Comparison of ENCODE assay signal across 8 cellular contexts in the genomic region with DNA sequence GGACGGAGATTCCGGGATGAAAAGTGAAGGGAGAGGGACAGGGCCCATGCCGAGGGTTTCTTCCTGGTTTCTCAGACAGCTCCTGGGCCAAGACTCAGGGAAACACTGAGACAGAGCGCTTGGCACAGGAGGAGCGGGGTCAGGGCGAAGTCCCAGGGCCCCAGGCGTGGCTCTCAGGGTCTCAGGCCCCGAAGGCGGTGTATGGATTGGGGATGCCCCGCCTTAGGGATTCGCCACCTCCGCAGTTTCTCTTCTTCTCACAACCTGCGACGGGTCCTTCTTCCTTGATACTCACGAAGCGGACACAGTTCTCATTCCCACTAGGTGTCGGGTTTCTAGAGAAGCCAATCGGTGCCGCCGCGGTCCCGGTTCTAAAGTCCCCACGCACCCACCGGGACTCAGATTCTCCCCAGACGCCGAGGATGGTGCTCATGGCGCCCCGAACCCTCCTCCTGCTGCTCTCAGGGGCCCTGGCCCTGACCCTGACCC.
DNase-seq lines count a peak whose midpoint lies in the region; ATAC-seq, FAIRE-seq and TF ChIP-seq lines count a peak whose summit lies in the region.
"Had no signal": no experiment of that assay in that cellular context is flagged by ENCODE, and none has a peak within 500 bp of the region (broad histone marks: within the 10 kb centered on the region; RNA-seq: fewer than 3 reads in every experiment).

No MANE protein-coding gene starts in this region.

- no peak overlapping the region for H2AFZ ChIP-seq in SU-DHL-6 (ENCODE audit: low read depth, low read length, severe bottlenecking)

- H3K79me2 ChIP-seq in SU-DHL-6 (ENCODE audit: insufficient read depth, low read length): no peaks in the 10 kb centered on the region

- no peaks in the 10 kb centered on the region for H3K9me3 Mint-ChIP-seq in stimulated activated effector memory CD8-positive, alpha-beta T cell treated with anti-CD3 and anti-CD28 coated beads, Interleukin-12 subunit alpha, Interleukin-12 subunit beta, amount 100 ng/mL, for 72 hours

- DNase-seq in GM18507 (ENCODE audit: extremely low spot score, insufficient read length, low read depth): no peak
- peak in 10 of 61 donors; percentile 4 to 45 (median 15) for DNase-seq in caudate nucleus (lab: John Stamatoyannopoulos, UW)
- DNase-seq in kidney tubule cell (ENCODE audit: low spot score): peak; percentile 44
- DNase-seq in stimulated activated effector memory CD8-positive, alpha-beta T cell treated with anti-CD3 and anti-CD28 coated beads, Interleukin-12 subunit alpha, Interleukin-12 subunit beta, amount 100 ng/mL, for 72 hours (ENCODE audit: low spot score in 2 of 2): peak in 1 of 2 donors; percentile 65
- DNase-seq in NCI-H526 treated with DMSO at 0.1 percent for 48 hours (lab: John Stamatoyannopoulos, UW): no peak

- no peaks in the 10 kb centered on the region for H3F3A ChIP-seq in SU-DHL-6 (ENCODE audit: insufficient read depth)

- H3K36me3 Mint-ChIP-seq in stimulated activated effector memory CD8-positive, alpha-beta T cell treated with anti-CD3 and anti-CD28 coated beads, Interleukin-12 subunit alpha, Interleukin-12 subunit beta, amount 100 ng/mL, for 72 hours: peaks cover 22% of the 10 kb centered on the region

- H3K4me1 Mint-ChIP-seq in stimulated activated effector memory CD8-positive, alpha-beta T cell treated with anti-CD3 and anti-CD28 coated beads, Interleukin-12 subunit alpha, Interleukin-12 subunit beta, amount 100 ng/mL, for 72 hours: peaks cover 14% of the 10 kb centered on the region

- no peak for TF ChIP-seq CTCF in SU-DHL-6 (IDR thresholded peaks at IDR 0.05; ENCODE audit: insufficient read depth, low read length, poor library complexity, severe bottlenecking)

- no peak overlapping the region for H3K27ac ChIP-seq in SU-DHL-6 (ENCODE audit: low read depth, low read length)
- H3K27ac ChIP-seq in caudate nucleus (ENCODE audit: low read depth, low read length): peak overlapping the region; percentile 76

- H3K9ac ChIP-seq in SU-DHL-6 (ENCODE audit: low read length): peak overlapping the region; percentile 23; the same call in 1 of the 2 replicates

- H3K27ac Mint-ChIP-seq in stimulated activated effector memory CD8-positive, alpha-beta T cell treated with anti-CD3 and anti-CD28 coated beads, Interleukin-12 subunit alpha, Interleukin-12 subunit beta, amount 100 ng/mL, for 72 hours: peak overlapping the region; percentile 99

- H3K9me2 ChIP-seq in SU-DHL-6 (replicated peaks; ENCODE audit: insufficient read depth, low read length): no peaks in the 10 kb centered on the region

- H3K4me3 ChIP-seq in SU-DHL-6 (ENCODE audit: insufficient read depth, low read length, poor library complexity, severe bottlenecking): no peak overlapping the region

- H3K36me3 ChIP-seq in SU-DHL-6 (ENCODE audit: low read length): no peaks in the 10 kb centered on the region
- H3K36me3 ChIP-seq: ascending aorta had no signal

- H4K20me1 ChIP-seq in SU-DHL-6 (ENCODE audit: low read depth, low read length): no peaks in the 10 kb centered on the region

- ATAC-seq in HG02943 (IDR thresholded peaks at IDR 0.05; ENCODE audit: low read depth, unreplicated experiment): peak; percentile 30
- peak; percentile 24 for ATAC-seq in stimulated activated effector memory CD8-positive, alpha-beta T cell treated with anti-CD3 and anti-CD28 coated beads, Interleukin-12 subunit alpha, Interleukin-12 subunit beta, amount 100 ng/mL, for 72 hours

- H3K27me3 ChIP-seq in SU-DHL-6 (ENCODE audit: low read length): no peaks in the 10 kb centered on the region
- H3K27me3 ChIP-seq: ascending aorta had no signal

- H3K9me3 ChIP-seq in SU-DHL-6 (ENCODE audit: insufficient read depth, low read length): 0 out of 2 replicates have a peak, but pooled peaks cover 3% of the 10 kb centered on the region
- H3K9me3 ChIP-seq: ascending aorta had no signal

- peak overlapping the region; percentile 92 for H3K4me3 Mint-ChIP-seq in stimulated activated effector memory CD8-positive, alpha-beta T cell treated with anti-CD3 and anti-CD28 coated beads, Interleukin-12 subunit alpha, Interleukin-12 subunit beta, amount 100 ng/mL, for 72 hours

- FAIRE-seq in GM18507 (lab: Jason Lieb, UNC): peak; percentile 65

- peak overlapping the region; percentile 20 for H3K4me2 ChIP-seq in SU-DHL-6 (ENCODE audit: low read depth, low read length, poor library complexity, severe bottlenecking)
